Comparison of ENCODE assay signal across 15 cellular contexts in genomic region chr12:119843100-119843499, GRCh38. TPM values are rescaled to one million over a fixed set of nuclear protein-coding genes. Genes with fewer than 3 reads are reported as not detected.
DNase-seq lines count a peak whose midpoint lies in the region; ATAC-seq and TF ChIP-seq lines count a peak whose summit lies in the region.
"Had no signal": no experiment of that assay in that cellular context is flagged by ENCODE, and none has a peak within 500 bp of the region (broad histone marks: within the 10 kb centered on the region; RNA-seq: fewer than 3 reads in every experiment).

No MANE protein-coding gene starts in this region.

- POLR2A ChIA-PET in OCI-LY7 (lab: Charles Lee) = no interaction called here

- BruUV-seq in OCI-LY7 (replicated peaks; lab: Mats Ljungman, UMichigan) = no TSS peak

- H3K27ac ChIP-seq in OCI-LY7 (ENCODE audit: low read depth, low read length, poor library complexity, severe bottlenecking) = no peak overlapping the region
- H3K27ac ChIP-seq: esophagus muscularis mucosa had no signal

- no peaks in the 10 kb centered on the region for H3K79me2 ChIP-seq in OCI-LY7 (ENCODE audit: insufficient read depth, low read depth, low read length)

- no peaks in the 10 kb centered on the region for H3K4me1 ChIP-seq in OCI-LY7 (ENCODE audit: insufficient read depth, low read length, poor library complexity, severe bottlenecking)
- H3K4me1 ChIP-seq: esophagus muscularis mucosa had no signal

- no peak for ATAC-seq in GM19467 (IDR thresholded peaks at IDR 0.05; ENCODE audit: unreplicated experiment)
- ATAC-seq in HG02588 (IDR thresholded peaks at IDR 0.05; ENCODE audit: unreplicated experiment) = no peak
- no peak for ATAC-seq in HG02571 (IDR thresholded peaks at IDR 0.05; ENCODE audit: unreplicated experiment)
- ATAC-seq: activated CD4-positive, CD25-positive, alpha-beta regulatory T cell treated with anti-CD3 and anti-CD28 coated beads, Interleukin-2, amount 50 U/mL, for 24 hours had no signal

- 0 out of 2 replicates have a peak, but pooled peaks cover 5% of the 10 kb centered on the region for H3K9me3 ChIP-seq in OCI-LY7 (ENCODE audit: low read length)

- CTCF ChIA-PET in OCI-LY7 (lab: Charles Lee; ENCODE audit: unreplicated experiment) = no interaction called here

- no peaks in the 10 kb centered on the region for H4K20me1 ChIP-seq in OCI-LY7 (ENCODE audit: insufficient read depth, low read length)

- peak; percentile 68 for DNase-seq in A172 (ENCODE audit: low spot score)
- peak; percentile 87 for DNase-seq in GM04504 (ENCODE audit: low read depth)
- peak; percentile 42 for DNase-seq in RPMI7951 (ENCODE audit: low read depth)
- peak; percentile 67 for DNase-seq in fibroblast of the aortic adventitia (ENCODE audit: low read depth)
- no peak for DNase-seq in OCI-LY7 (ENCODE audit: low spot score)
- DNase-seq: activated naive CD8-positive, alpha-beta T cell treated with anti-CD3 and anti-CD28 coated beads, Interleukin-2, amount 10 ng/mL, durations not matched to agents 7 days and 5 days; dermis blood vessel endothelial cell; Kasumi-1; mammary epithelial cell; NCI-H2029 treated with DMSO at 0.1 percent for 48 hours had no signal

- no peaks in the 10 kb centered on the region for H3K9me2 ChIP-seq in OCI-LY7 (ENCODE audit: insufficient read depth, low read length)

- H3K4me3 ChIP-seq in fibroblast of the aortic adventitia (ENCODE audit: low read depth, low read length) (no peak overlapping the region), OCI-LY7 (ENCODE audit: low read depth, low read length, poor library complexity, severe bottlenecking) (no peak overlapping the region)
- H3K4me3 ChIP-seq: esophagus muscularis mucosa had no signal

- no peak overlapping the region for H2AFZ ChIP-seq in OCI-LY7 (ENCODE audit: low read length)

- intact Hi-C loops in OCI-LY7 (cut with micrococcal nuclease; ENCODE audit: unreplicated experiment) = no loop called here

- TF ChIP-seq CTCF in fibroblast of the aortic adventitia (IDR thresholded peaks at IDR 0.05; ENCODE audit: insufficient read depth, low read length) (no peak), OCI-LY7 (conservative IDR thresholded peaks at IDR 0.05; ENCODE audit: low read length) (no peak)

- no peak overlapping the region for H3K4me2 ChIP-seq in OCI-LY7 (ENCODE audit: low read length)

- H3K36me3 ChIP-seq in OCI-LY7 (ENCODE audit: insufficient read depth, low read length) = peaks cover 94% of the 10 kb centered on the region
- H3K36me3 ChIP-seq: esophagus muscularis mucosa had no signal

RNA-seq across cellular contexts. Expression of gene CIT, which starts 34.0 kb away (rescaled TPM):
- 25.2 and 34.4 TPM in 2 replicates for total RNA-seq in A172 (2014; rRNA removed; shearing (Covaris generic))
- 35.6 and 36.0 TPM in 2 replicates for total RNA-seq in RPMI7951 (2014; rRNA removed; shearing (Covaris generic))
- total RNA-seq in fibroblast of the aortic adventitia (ENCODE audit: low replicate concordance) = 3.8 and 48.0 TPM in 2 replicates
- 33.4 and 74.4 TPM in 2 replicates for total RNA-seq in OCI-LY7 (2014; rRNA removed; shearing (Covaris generic))
- 90.1 and 117 TPM in 2 replicates for total RNA-seq in OCI-LY7 (2022)
